1 cellular context compared by ENCODE assay signal in genomic region chr7:23486002-23486773, GRCh38.
TF ChIP-seq lines count a peak whose summit lies in the region.

No MANE protein-coding gene starts in this region.

TF ChIP-seq in HEK293, 187 proteins besides CTCF, POLR2A, EP300 and RAD21 (continued from another document):
- TF ChIP-seq ZNF426 (tag by site-specific recombination; IDR thresholded peaks at IDR 0.05): no peak
- peak; percentile 88 for TF ChIP-seq SCRT1 (tag by site-specific recombination; IDR thresholded peaks at IDR 0.05; ENCODE audit: borderline replicate concordance)
- peak; percentile 95 for TF ChIP-seq SCRT2 (tag by site-specific recombination; IDR thresholded peaks at IDR 0.05)
- no peak for TF ChIP-seq TCF7L2 (IDR thresholded peaks at IDR 0.05; ENCODE audit: borderline replicate concordance, low read depth, low read length)
